ENCODE assay signal across 9 cellular contexts in the genomic region with DNA sequence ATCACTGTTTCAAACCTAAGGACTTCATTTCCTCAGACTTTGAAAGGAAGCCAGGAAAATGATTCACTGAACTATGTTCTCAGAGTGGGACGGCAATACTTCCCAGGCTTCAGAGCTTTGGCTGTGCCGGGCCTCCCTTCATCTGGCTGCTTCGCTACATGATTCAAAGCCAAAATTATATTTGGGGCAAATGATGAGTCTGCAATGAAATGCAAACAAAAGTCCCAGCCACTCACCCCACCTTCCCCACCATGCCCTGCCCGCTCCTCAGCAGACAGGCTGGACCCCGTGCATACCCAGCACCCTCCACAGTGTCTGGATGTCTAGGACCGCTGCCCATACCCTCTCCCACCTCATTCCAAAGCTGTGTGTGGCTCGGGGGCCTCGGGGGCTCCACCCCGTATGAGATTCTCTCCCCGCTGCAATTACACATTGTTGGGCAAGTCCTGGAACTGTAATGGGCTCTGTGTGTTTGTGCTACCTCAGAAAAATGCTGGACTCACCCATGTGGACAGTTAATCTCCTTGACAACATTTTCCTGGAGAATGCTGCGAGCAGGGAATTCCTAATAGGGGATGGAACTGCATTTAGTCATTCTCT. TPM values are rescaled to one million over a fixed set of nuclear protein-coding genes. Genes with fewer than 3 reads are reported as not detected.
DNase-seq lines count a peak whose midpoint lies in the region; ATAC-seq and TF ChIP-seq lines count a peak whose summit lies in the region.
"Had no signal": no experiment of that assay in that cellular context is flagged by ENCODE, and none has a peak within 500 bp of the region (broad histone marks: within the 10 kb centered on the region; RNA-seq: fewer than 3 reads in every experiment).

No MANE protein-coding gene starts in this region.

- ATAC-seq in left ventricle myocardium superior (peak; percentile 91), HG03175 (IDR thresholded peaks at IDR 0.05; ENCODE audit: unreplicated experiment) (no peak), GM21717 (IDR thresholded peaks at IDR 0.05; ENCODE audit: unreplicated experiment) (no peak)

- H3K4me3 ChIP-seq in AG10803 (ENCODE audit: low read length) = peak overlapping the region; percentile 47
- H3K4me3 ChIP-seq: cardiac muscle cell had no signal

- DNase-seq in AG10803 (ENCODE audit: low read depth) (peak; percentile 99), amniotic stem cell (lab: John Stamatoyannopoulos, UW) (peak; percentile 95), left ventricle myocardium superior (peak; percentile 46), renal cortical epithelial cell (ENCODE audit: low read depth) (peak; percentile 73), NCI-H2081 (lab: John Stamatoyannopoulos, UW) (no peak), NCI-H2171 treated with DMSO at 0.1 percent for 48 hours (lab: John Stamatoyannopoulos, UW) (no peak)

- intact Hi-C loops in left ventricle myocardium superior (cut with micrococcal nuclease) = no loop called here

- no peak for TF ChIP-seq CTCF in AG10803 (conservative IDR thresholded peaks at IDR 0.05; ENCODE audit: low read length)

RNA-seq across cellular contexts. Expression of gene ATP10A, which starts 32.2 kb away (rescaled TPM):
- total RNA-seq in left ventricle myocardium superior = 1.2 TPM
- 16.5 and 29.7 TPM in 2 replicates for total RNA-seq in renal cortical epithelial cell
- total RNA-seq: cardiac muscle cell had no signal

Comparison
In these comparisons a context has a peak if more than half of its experiments do, and no peak if none do; other contexts are left out.
1. DNase-seq: peak in AG10803 (single experiment), amniotic stem cell (single experiment), left ventricle myocardium superior (single experiment) and renal cortical epithelial cell (single experiment); none in NCI-H2081 (0 of 2) and NCI-H2171 treated with DMSO at 0.1 percent for 48 hours (single experiment).